Comparison of ENCODE assay signal across 13 cellular contexts in genomic region chr19:15873771-15874170, GRCh38. TPM values are rescaled to one million over a fixed set of nuclear protein-coding genes. Genes with fewer than 3 reads are reported as not detected.
DNase-seq lines count a peak whose midpoint lies in the region; ATAC-seq, FAIRE-seq and TF ChIP-seq lines count a peak whose summit lies in the region.
"Not testable (repeated sequence)": the region's sequence is repeated elsewhere in the genome, so short reads cannot be mapped to it uniquely, and the experiment has no call there.
"Had no signal": no experiment of that assay in that cellular context is flagged by ENCODE, and none has a peak within 500 bp of the region (broad histone marks: within the 10 kb centered on the region; RNA-seq: fewer than 3 reads in every experiment).

No MANE protein-coding gene starts in this region.

- not testable (repeated sequence) for H3K4me1 Mint-ChIP-seq in MCF 10A (ENCODE audit: insufficient read depth, unreplicated experiment)

- not testable (repeated sequence) for H3K27ac Mint-ChIP-seq in MCF 10A (ENCODE audit: low read depth, unreplicated experiment)

- not testable (repeated sequence) for H3K27me3 ChIP-seq in HCT116 (ENCODE audit: insufficient read depth, low read length); PC-3 (ENCODE audit: low read length); bronchial epithelial cell (ENCODE audit: control insufficient read depth, insufficient read depth, low read length); keratinocyte (ENCODE audit: control insufficient read depth, extremely low read depth, insufficient read depth, low read length)

- H3K9ac ChIP-seq in HCT116 (ENCODE audit: low read length): peak overlapping the region; percentile 57
- H3K9ac ChIP-seq in PC-3 (ENCODE audit: low read length); keratinocyte (ENCODE audit: control insufficient read depth, extremely low read depth, insufficient read depth, low read length): not testable (repeated sequence)

- not testable (repeated sequence) for BruUV-seq in HCT116 (replicated peaks; lab: Mats Ljungman, UMichigan); PC-3 (replicated peaks; lab: Mats Ljungman, UMichigan); MCF 10A (replicated peaks; lab: Mats Ljungman, UMichigan)

- not testable (repeated sequence) for H3K27me3 Mint-ChIP-seq in MCF 10A (ENCODE audit: insufficient read depth, unreplicated experiment)

- POLR2A ChIA-PET in HCT116 (lab: Charles Lee); PC-3 (lab: Charles Lee; ENCODE audit: unreplicated experiment); RWPE1 (lab: Yijun Ruan, JAX; ENCODE audit: low non-redundant PET); MCF 10A (lab: Yijun Ruan, JAX): not testable (repeated sequence)

- not testable (repeated sequence) for TF ChIP-seq RAD21 in HCT116 (IDR thresholded peaks at IDR 0.05; ENCODE audit: low read depth)

- H3K27ac ChIP-seq in HCT116 (ENCODE audit: low read depth, low read length) (peak overlapping the region; percentile 71; the same call in 1 of the 2 replicates), PC-3 (ENCODE audit: low read length) (peak overlapping the region; percentile 33), epithelial cell of prostate (peak overlapping the region; percentile 45), keratinocyte (ENCODE audit: control insufficient read depth, insufficient read depth, low read length) (peak overlapping the region; percentile 26)
- H3K27ac ChIP-seq in RWPE1: not testable (repeated sequence)

- DNase-seq in HCT116 (ENCODE audit: low read depth, low spot score): peak; percentile 78
- DNase-seq in PC-3: peak; percentile 81
- DNase-seq in RWPE1 (ENCODE audit: low spot score): peak; percentile 41
- peak; percentile 27 for DNase-seq in MCF 10A (ENCODE audit: unreplicated experiment)
- DNase-seq in bronchial epithelial cell (ENCODE audit: low read depth): peak; percentile 83
- DNase-seq in epithelial cell of prostate (ENCODE audit: low read depth, low spot score): peak; percentile 51
- DNase-seq in keratinocyte (ENCODE audit: low read depth, low spot score): not testable (repeated sequence)

- H3K36me3 ChIP-seq in HCT116 (ENCODE audit: control insufficient read depth in 1 of 2, insufficient read depth in 2 of 2, low read length in 2 of 2); PC-3 (ENCODE audit: low read depth, low read length); bronchial epithelial cell (ENCODE audit: control insufficient read depth, insufficient read depth, low read length); keratinocyte (ENCODE audit: control insufficient read depth in 2 of 2, extremely low read depth in 1 of 2, insufficient read depth in 2 of 2, low read length in 2 of 2): not testable (repeated sequence)

- not testable (repeated sequence) for H3K36me3 Mint-ChIP-seq in MCF 10A (ENCODE audit: insufficient read depth, unreplicated experiment)

- H3K4me3 Mint-ChIP-seq in MCF 10A (ENCODE audit: unreplicated experiment): not testable (repeated sequence)

- H2AFZ ChIP-seq in HCT116 (ENCODE audit: low read depth, low read length, poor library complexity, severe bottlenecking): peak overlapping the region; percentile 75
- not testable (repeated sequence) for H2AFZ ChIP-seq in PC-3 (ENCODE audit: low read length); keratinocyte (ENCODE audit: control insufficient read depth, low read length)

- not testable (repeated sequence) for H3K9me3 Mint-ChIP-seq in MCF 10A (ENCODE audit: unreplicated experiment)

- not testable (repeated sequence) for TF ChIP-seq CTCF in HCT116 (IDR thresholded peaks at IDR 0.05 in 2 of 3, conservative IDR thresholded peaks at IDR 0.05 in 1 of 3; ENCODE audit: borderline replicate concordance in 1 of 3, insufficient read depth in 1 of 3, low read depth in 2 of 3, low read length in 2 of 3); PC-3 (conservative IDR thresholded peaks at IDR 0.05; ENCODE audit: low read depth, low read length); RWPE1 (conservative IDR thresholded peaks at IDR 0.05; ENCODE audit: low read depth); MCF 10A (IDR thresholded peaks at IDR 0.05; ENCODE audit: unreplicated experiment); bronchial epithelial cell (IDR thresholded peaks at IDR 0.05; ENCODE audit: insufficient read depth, low read length, severe bottlenecking); keratinocyte (optimal IDR thresholded peaks at IDR 0.05 in 1 of 3, IDR thresholded peaks at IDR 0.05 in 1 of 3, conservative IDR thresholded peaks at IDR 0.05 in 1 of 3; ENCODE audit: extremely low read depth in 1 of 3, insufficient read depth in 2 of 3, low read length in 3 of 3)

- intact Hi-C loops in HCT116 (cut with micrococcal nuclease); PC-3 (cut with micrococcal nuclease); MCF 10A (cut with micrococcal nuclease): not testable (repeated sequence)

- H3K4me2 ChIP-seq in HCT116 (ENCODE audit: low read length): peak overlapping the region; percentile 54
- H3K4me2 ChIP-seq in PC-3 (ENCODE audit: low read length): 0 out of 2 replicates have a peak overlapping the region, but pooled peaks have one; percentile 12
- peak overlapping the region; percentile 10 for H3K4me2 ChIP-seq in keratinocyte (ENCODE audit: control insufficient read depth, extremely low read depth, insufficient read depth, low read depth, low read length)

- dilution Hi-C loops in keratinocyte (cut with MboI; ENCODE audit: extremely low pct_ligation_motif_present, low sequenced_read_pairs): not testable (repeated sequence)

- not testable (repeated sequence) for H3F3A ChIP-seq in PC-3 (ENCODE audit: low read length, unreplicated experiment)

- peaks cover 22 to 51% of the 10 kb centered on the region in 2 experiments for H3K4me1 ChIP-seq in HCT116 (ENCODE audit: control insufficient read depth in 1 of 2, insufficient read depth in 2 of 2, low read length in 2 of 2)
- not testable (repeated sequence) for H3K4me1 ChIP-seq in PC-3 (ENCODE audit: insufficient read depth, low read length)
- peaks cover 11% of the 10 kb centered on the region for H3K4me1 ChIP-seq in keratinocyte (ENCODE audit: control insufficient read depth, extremely low read depth, insufficient read depth, low read length)

- H3K9me3 ChIP-seq in HCT116 (ENCODE audit: control insufficient read depth in 1 of 2, insufficient read depth in 1 of 2, low read depth in 1 of 2, low read length in 2 of 2); PC-3 (ENCODE audit: low read length); keratinocyte (ENCODE audit: control insufficient read depth, low read depth, low read length): not testable (repeated sequence)

- RAD21 ChIA-PET in HCT116 (lab: Charles Lee; ENCODE audit: low non-redundant PET in 1 of 2, low total read pairs in 2 of 2, uncharacterized antibody in 2 of 2, unreplicated experiment in 2 of 2): not testable (repeated sequence)

- not testable (repeated sequence) for H3K4me3 ChIP-seq in HCT116 (replicated peaks in 1 of 2; ENCODE audit: low read depth in 1 of 2, low read length in 2 of 2); PC-3 (ENCODE audit: low read length); bronchial epithelial cell (ENCODE audit: low read depth, low read length); keratinocyte (ENCODE audit: control insufficient read depth in 2 of 3, extremely low read depth in 1 of 3, insufficient read depth in 2 of 3, low read depth in 1 of 3, low read length in 3 of 3)

- not testable (repeated sequence) for TF ChIP-seq POLR2A in HCT116 (IDR thresholded peaks at IDR 0.05; ENCODE audit: borderline replicate concordance, extremely low read depth, insufficient read depth, insufficient read length)

- ATAC-seq in HCT116: 0 out of 2 replicates have a peak, but pooled peaks have one; percentile 15
- ATAC-seq in PC-3: not testable (repeated sequence)

- not testable (repeated sequence) for H3K9me1 ChIP-seq in keratinocyte (ENCODE audit: control insufficient read depth, extremely low read depth, insufficient read depth, low read length)

- H3K79me2 ChIP-seq in HCT116 (ENCODE audit: insufficient read depth, low read length); PC-3 (ENCODE audit: low read length); keratinocyte (ENCODE audit: control insufficient read depth, insufficient read depth, low read length): not testable (repeated sequence)

- CTCF ChIA-PET in HCT116 (lab: Charles Lee); PC-3 (lab: Charles Lee); MCF 10A (lab: Yijun Ruan, JAX): not testable (repeated sequence)
- CTCF ChIA-PET in RWPE1 (lab: Yijun Ruan, JAX): interaction anchor here (0.7 kb wide), 1 partner anchor 902 kb away, joined by 5 read pairs; no protein-coding TSS in a partner anchor

- H4K20me1 ChIP-seq in HCT116 (ENCODE audit: insufficient read depth); PC-3 (ENCODE audit: low read length); keratinocyte (ENCODE audit: control insufficient read depth, extremely low read depth, insufficient read depth, low read length): not testable (repeated sequence)

- H3K9me2 ChIP-seq in HCT116 (ENCODE audit: insufficient read depth); PC-3 (replicated peaks; ENCODE audit: low read length): not testable (repeated sequence)

- not testable (repeated sequence) for FAIRE-seq in bronchial epithelial cell (lab: Jason Lieb, UNC)
- peak; percentile 44 for FAIRE-seq in keratinocyte (lab: Jason Lieb, UNC)

RNA-seq across cellular contexts. Expression of gene CYP4F2, which starts 24.1 kb away (rescaled TPM):
- total RNA-seq in HCT116 (2021; ENCODE audit: unreplicated experiment) (1.1 TPM), PC-3 (2014; rRNA removed) (not detected in 2 replicates), MCF 10A (2022) (0.14 and 0.59 TPM in 2 replicates), bronchial epithelial cell (under 0.01 TPM in 1 of 2 replicates, not detected in the other)
- polyA plus RNA-seq in HCT116 (2012): 1.4 and 1.5 TPM in 2 replicates
- 0.06 to 0.15 TPM (median 0.13 TPM) in 3 replicates for polyA plus RNA-seq in keratinocyte
- polyA plus RNA-seq in keratinocyte (2011; ENCODE audit: low read depth): 1.0 TPM
- 0.04 TPM in 1 of 2 replicates, not detected in the other for polyA plus RNA-seq in keratinocyte (2011; cell fraction: cytosol; rRNA removed)
- 0.29 and 0.45 TPM in 2 replicates for polyA plus RNA-seq in keratinocyte (2011; cell fraction: nucleus; rRNA removed)
- 0.19 and 0.66 TPM in 2 replicates for polyA plus RNA-seq in keratinocyte (2012; ENCODE audit: low replicate concordance)
- polyA minus RNA-seq in keratinocyte: 0.10 TPM in 1 of 3 replicates, not detected in the others
- not detected for polyA minus RNA-seq in keratinocyte (2011; cell fraction: cytosol; rRNA and poly(A)+ RNA removed)
- polyA minus RNA-seq in keratinocyte (2011; cell fraction: nucleus; rRNA and poly(A)+ RNA removed): not detected in 2 replicates
- total RNA-seq: A673; CD4-positive, alpha-beta memory T cell; CD4-positive, CD25-positive, alpha-beta regulatory T cell; CD8-positive, alpha-beta memory T cell had no signal
- polyA plus RNA-seq: AG04450; CD14-positive monocyte; CD4-positive, alpha-beta memory T cell; CD4-positive, CD25-positive, alpha-beta regulatory T cell; CD8-positive, alpha-beta memory T cell had no signal

RNA-seq across cellular contexts. Expression of gene OR10H1, which starts 58.3 kb away (rescaled TPM):
- 0.17 TPM for total RNA-seq in HCT116 (2021; ENCODE audit: unreplicated experiment)
- 0.42 and 0.52 TPM in 2 replicates for polyA plus RNA-seq in HCT116 (2012)
- total RNA-seq in PC-3 (2014; rRNA removed): not detected in 2 replicates
- not detected in 2 replicates for total RNA-seq in MCF 10A (2022)
- not detected in 2 replicates for total RNA-seq in bronchial epithelial cell
- not detected in 3 replicates for polyA plus RNA-seq in keratinocyte
- polyA plus RNA-seq in keratinocyte (2011; ENCODE audit: low read depth): 0.37 TPM
- polyA plus RNA-seq in keratinocyte (2011; cell fraction: cytosol; rRNA removed): not detected in 2 replicates
- 0.05 TPM in 1 of 2 replicates, not detected in the other for polyA plus RNA-seq in keratinocyte (2011; cell fraction: nucleus; rRNA removed)
- 0.13 TPM in 1 of 2 replicates, not detected in the other for polyA plus RNA-seq in keratinocyte (2012; ENCODE audit: low replicate concordance)
- polyA minus RNA-seq in keratinocyte: not detected in 3 replicates
- polyA minus RNA-seq in keratinocyte (2011; cell fraction: cytosol; rRNA and poly(A)+ RNA removed): not detected
- not detected in 2 replicates for polyA minus RNA-seq in keratinocyte (2011; cell fraction: nucleus; rRNA and poly(A)+ RNA removed)
- total RNA-seq: A673; CD4-positive, alpha-beta memory T cell; CD4-positive, CD25-positive, alpha-beta regulatory T cell; CD8-positive, alpha-beta memory T cell had no signal
- polyA plus RNA-seq: AG04450; CD14-positive monocyte; CD4-positive, alpha-beta memory T cell; CD4-positive, CD25-positive, alpha-beta regulatory T cell; CD8-positive, alpha-beta memory T cell had no signal
